Comparison of ENCODE assay signal across 8 cellular contexts in genomic region chr1:151837197-151837596, GRCh38. TPM values are rescaled to one million over a fixed set of nuclear protein-coding genes. Genes with fewer than 3 reads are reported as not detected.
DNase-seq lines count a peak whose midpoint lies in the region; ATAC-seq and TF ChIP-seq lines count a peak whose summit lies in the region.

No MANE protein-coding gene starts in this region.

- no peaks in the 10 kb centered on the region for H3K9me3 ChIP-seq in smooth muscle cell (replicated peaks; ENCODE audit: low read depth)

- H3K27ac ChIP-seq in 22Rv1 (peak overlapping the region; percentile 98), smooth muscle cell (ENCODE audit: low read depth) (no peak overlapping the region)

- H3F3A ChIP-seq in smooth muscle cell (ENCODE audit: low read depth) = peaks cover 5% of the 10 kb centered on the region

- no peak for ATAC-seq in GM19395 (IDR thresholded peaks at IDR 0.05; ENCODE audit: unreplicated experiment)

- H3K4me3 ChIP-seq in smooth muscle cell = no peak overlapping the region

- H3K79me2 ChIP-seq in smooth muscle cell (ENCODE audit: low read depth) = no peaks in the 10 kb centered on the region

- peaks cover 3% of the 10 kb centered on the region for H3K4me1 ChIP-seq in smooth muscle cell (ENCODE audit: low read depth)

- peak overlapping the region; percentile 90 for H3K27ac Mint-ChIP-seq in activated T-helper 2 cell treated with anti-CD3 and anti-CD28 coated beads, Interferon-gamma antibody, Interleukin-2, Interleukin-4, amounts not matched to agents 10 μg/mL and 5 μg/mL and 100 μg/mL, durations not matched to agents 14 hours and 24 hours and 36 hours
- no peak overlapping the region for H3K27ac Mint-ChIP-seq in mesothelial cell of epicardium

- H3K27me3 ChIP-seq in smooth muscle cell (ENCODE audit: low read depth) = peaks cover 29% of the 10 kb centered on the region

- H3K4me3 Mint-ChIP-seq in activated T-helper 2 cell treated with anti-CD3 and anti-CD28 coated beads, Interferon-gamma antibody, Interleukin-2, Interleukin-4, amounts not matched to agents 10 μg/mL and 5 μg/mL and 100 μg/mL, durations not matched to agents 14 hours and 24 hours and 36 hours (ENCODE audit: low read depth) = peak overlapping the region; percentile 88
- H3K4me3 Mint-ChIP-seq in mesothelial cell of epicardium = peak overlapping the region; percentile 59

- TF ChIP-seq CTCF in 22Rv1 (IDR thresholded peaks at IDR 0.05) = no peak
- no peak for TF ChIP-seq CTCF in GM13977 (IDR thresholded peaks at IDR 0.05; ENCODE audit: extremely low read depth, insufficient read depth, missing control alignments)
- TF ChIP-seq CTCF in mesothelial cell of epicardium (IDR thresholded peaks at IDR 0.05; ENCODE audit: unreplicated experiment) = no peak
- TF ChIP-seq CTCF in smooth muscle cell (IDR thresholded peaks at IDR 0.05; ENCODE audit: borderline replicate concordance, insufficient read depth, poor library complexity, severe bottlenecking) = no peak

- no peaks in the 10 kb centered on the region for H3K9me3 Mint-ChIP-seq in activated T-helper 2 cell treated with anti-CD3 and anti-CD28 coated beads, Interferon-gamma antibody, Interleukin-2, Interleukin-4, amounts not matched to agents 10 μg/mL and 5 μg/mL and 100 μg/mL, durations not matched to agents 14 hours and 24 hours and 36 hours
- H3K9me3 Mint-ChIP-seq in mesothelial cell of epicardium = no peaks in the 10 kb centered on the region

- no peaks in the 10 kb centered on the region for H3K27me3 Mint-ChIP-seq in activated T-helper 2 cell treated with anti-CD3 and anti-CD28 coated beads, Interferon-gamma antibody, Interleukin-2, Interleukin-4, amounts not matched to agents 10 μg/mL and 5 μg/mL and 100 μg/mL, durations not matched to agents 14 hours and 24 hours and 36 hours (ENCODE audit: low read depth)
- H3K27me3 Mint-ChIP-seq in mesothelial cell of epicardium (ENCODE audit: low read depth) = peaks cover 55% of the 10 kb centered on the region

- DNase-seq in GM13977 (ENCODE audit: low spot score) (peak; percentile 58), mesothelial cell of epicardium (ENCODE audit: low spot score in 2 of 2, unreplicated experiment in 2 of 2) (no peak), NCI-H1417 treated with DMSO at 0.1 percent for 48 hours (lab: John Stamatoyannopoulos, UW) (no peak), DMS 273 (lab: John Stamatoyannopoulos, UW; ENCODE audit: unreplicated experiment) (no peak), smooth muscle cell (lab: John Stamatoyannopoulos, UW; ENCODE audit: unreplicated experiment) (no peak)
- DNase-seq in activated T-helper 2 cell treated with anti-CD3 and anti-CD28 coated beads, Interferon-gamma antibody, Interleukin-2, Interleukin-4, amounts not matched to agents 10 μg/mL and 5 μg/mL and 100 μg/mL, durations not matched to agents 14 hours and 24 hours and 36 hours (ENCODE audit: low spot score) = no peak

- WGBS in smooth muscle cell (ENCODE audit: low lambda C conversion rate) = 65% methylated on average over 3 of the region's 3 CpGs

- no peak overlapping the region for H3K9ac ChIP-seq in smooth muscle cell (ENCODE audit: low read depth)

- H3K36me3 Mint-ChIP-seq in activated T-helper 2 cell treated with anti-CD3 and anti-CD28 coated beads, Interferon-gamma antibody, Interleukin-2, Interleukin-4, amounts not matched to agents 10 μg/mL and 5 μg/mL and 100 μg/mL, durations not matched to agents 14 hours and 24 hours and 36 hours (ENCODE audit: low read depth) = peaks cover 13% of the 10 kb centered on the region
- no peaks in the 10 kb centered on the region for H3K36me3 Mint-ChIP-seq in mesothelial cell of epicardium

- no peak overlapping the region for H3K4me2 ChIP-seq in smooth muscle cell

- H2AFZ ChIP-seq in smooth muscle cell (ENCODE audit: low read depth) = no peak overlapping the region

- intact Hi-C loops in activated T-helper 2 cell treated with anti-CD3 and anti-CD28 coated beads, Interferon-gamma antibody, Interleukin-2, Interleukin-4, amounts not matched to agents 10 μg/mL and 5 μg/mL and 100 μg/mL, durations not matched to agents 14 hours and 24 hours and 36 hours (cut with micrococcal nuclease) = loop anchor here (2.0 to 10.0 kb wide), 7 partner anchors 16 to 382 kb away; partner anchors contain the start of genes MRPL9, POGZ, RIIAD1 and S100A10

- H3K36me3 ChIP-seq in smooth muscle cell (ENCODE audit: low read depth) = no peaks in the 10 kb centered on the region

- H4K20me1 ChIP-seq in smooth muscle cell (ENCODE audit: low read depth) = no peaks in the 10 kb centered on the region

- in situ Hi-C loops in GM13977 (cut with MboI; ENCODE audit: low pct_unique_long_range_greater_than_20kb, low sequenced_read_pairs, unreplicated experiment) = no loop called here

- H3K4me1 Mint-ChIP-seq in activated T-helper 2 cell treated with anti-CD3 and anti-CD28 coated beads, Interferon-gamma antibody, Interleukin-2, Interleukin-4, amounts not matched to agents 10 μg/mL and 5 μg/mL and 100 μg/mL, durations not matched to agents 14 hours and 24 hours and 36 hours (ENCODE audit: low read depth) = peaks cover 54% of the 10 kb centered on the region
- peaks cover 32% of the 10 kb centered on the region for H3K4me1 Mint-ChIP-seq in mesothelial cell of epicardium

RNA-seq across cellular contexts. Expression of gene C2CD4D, which starts 2.4 kb away (rescaled TPM):
- 1.3 and 1.6 TPM in 2 replicates for total RNA-seq in activated T-helper 2 cell treated with anti-CD3 and anti-CD28 coated beads, Interferon-gamma antibody, Interleukin-2, Interleukin-4, amounts not matched to agents 10 μg/mL and 5 μg/mL and 100 μg/mL, durations not matched to agents 14 hours and 24 hours and 36 hours
- total RNA-seq in mesothelial cell of epicardium (0.38 to 0.65 TPM (median 0.53 TPM) in 3 replicates), smooth muscle cell (not detected in 2 replicates)
- polyA plus RNA-seq in smooth muscle cell = 1.2 TPM in 1 of 2 replicates, not detected in the other

RNA-seq across cellular contexts. Expression of gene RORC, which starts 5.6 kb away (rescaled TPM):
- total RNA-seq in activated T-helper 2 cell treated with anti-CD3 and anti-CD28 coated beads, Interferon-gamma antibody, Interleukin-2, Interleukin-4, amounts not matched to agents 10 μg/mL and 5 μg/mL and 100 μg/mL, durations not matched to agents 14 hours and 24 hours and 36 hours = 0.94 and 0.99 TPM in 2 replicates
- total RNA-seq in mesothelial cell of epicardium (not detected in 3 replicates), smooth muscle cell (not detected in 2 replicates)
- polyA plus RNA-seq in smooth muscle cell = not detected in 2 replicates

RNA-seq across cellular contexts. Expression of gene THEM5, which starts 16.3 kb away (rescaled TPM):
- not detected in 2 replicates for total RNA-seq in activated T-helper 2 cell treated with anti-CD3 and anti-CD28 coated beads, Interferon-gamma antibody, Interleukin-2, Interleukin-4, amounts not matched to agents 10 μg/mL and 5 μg/mL and 100 μg/mL, durations not matched to agents 14 hours and 24 hours and 36 hours
- total RNA-seq in mesothelial cell of epicardium = not detected in 3 replicates
- 0.76 and 2.1 TPM in 2 replicates for total RNA-seq in smooth muscle cell
- 1.0 and 1.3 TPM in 2 replicates for polyA plus RNA-seq in smooth muscle cell

RNA-seq across cellular contexts. Expression of gene LINGO4, which starts 32.0 kb away (rescaled TPM):
- total RNA-seq in activated T-helper 2 cell treated with anti-CD3 and anti-CD28 coated beads, Interferon-gamma antibody, Interleukin-2, Interleukin-4, amounts not matched to agents 10 μg/mL and 5 μg/mL and 100 μg/mL, durations not matched to agents 14 hours and 24 hours and 36 hours = not detected in 2 replicates
- total RNA-seq in mesothelial cell of epicardium (not detected in 3 replicates), smooth muscle cell (not detected in 2 replicates)
- not detected in 2 replicates for polyA plus RNA-seq in smooth muscle cell

RNA-seq across cellular contexts. Expression of gene TDRKH, which starts 46.9 kb away (rescaled TPM):
- 18.2 and 18.4 TPM in 2 replicates for total RNA-seq in activated T-helper 2 cell treated with anti-CD3 and anti-CD28 coated beads, Interferon-gamma antibody, Interleukin-2, Interleukin-4, amounts not matched to agents 10 μg/mL and 5 μg/mL and 100 μg/mL, durations not matched to agents 14 hours and 24 hours and 36 hours
- total RNA-seq in mesothelial cell of epicardium (8.2 to 9.9 TPM (median 8.4 TPM) in 3 replicates), smooth muscle cell (3.9 and 8.5 TPM in 2 replicates)
- 3.9 and 4.7 TPM in 2 replicates for polyA plus RNA-seq in smooth muscle cell
